18 cellular contexts compared by ENCODE assay signal in genomic region chr9:93085676-93086075, GRCh38. TPM values are rescaled to one million over a fixed set of nuclear protein-coding genes. Genes with fewer than 3 reads are reported as not detected.
DNase-seq lines count a peak whose midpoint lies in the region; ATAC-seq and TF ChIP-seq lines count a peak whose summit lies in the region.
"Had no signal": no experiment of that assay in that cellular context is flagged by ENCODE, and none has a peak within 500 bp of the region (broad histone marks: within the 10 kb centered on the region; RNA-seq: fewer than 3 reads in every experiment).

No MANE protein-coding gene starts in this region.

- no peak for TF ChIP-seq CTCF in CD8-positive, alpha-beta T cell (IDR thresholded peaks at IDR 0.05)

- H3K27ac ChIP-seq in CD8-positive, alpha-beta T cell (ENCODE audit: low read depth, low read length) = no peak overlapping the region
- H3K27ac ChIP-seq: 22Rv1, ascending aorta, thyroid gland had no signal

- ATAC-seq in CD8-positive, alpha-beta T cell = no peak
- no peak for ATAC-seq in activated naive CD8-positive, alpha-beta T cell treated with anti-CD3 and anti-CD28 coated beads, Interleukin-2, amount 10 ng/mL, durations not matched to agents 7 days and 5 days (ENCODE audit: low read depth)
- no peak for ATAC-seq in GM19328 (IDR thresholded peaks at IDR 0.05; ENCODE audit: unreplicated experiment)
- ATAC-seq: stimulated activated naive B cell treated with anti-CD40 and anti-IgM and Interleukin-4, amounts not matched to agents 10 μg/mL and 1 μg/mL and 100 μg/mL, for 72 hours had no signal

- CTCF ChIA-PET in CD8-positive, alpha-beta T cell (lab: Charles Lee) = interaction anchor here (0.9 kb wide), 1 partner anchor 81 kb away, joined by 3 read pairs; no protein-coding TSS in a partner anchor

- H3K9me3 Mint-ChIP-seq in T-helper 1 cell treated with Interleukin-12 subunit alpha and Interleukin-12 subunit beta and Interleukin-4 antibody, amounts not matched to agents 30 μg/mL and 1 μg/mL, for 36 hours = peaks cover 8% of the 10 kb centered on the region
- H3K9me3 Mint-ChIP-seq in CD8-positive, alpha-beta T cell = no peaks in the 10 kb centered on the region
- H3K9me3 Mint-ChIP-seq in activated naive CD8-positive, alpha-beta T cell treated with anti-CD3 and anti-CD28 coated beads, Interleukin-2, amount 10 ng/mL, durations not matched to agents 7 days and 5 days = peaks cover 3% of the 10 kb centered on the region
- H3K9me3 Mint-ChIP-seq: activated B cell treated with CpG ODN at 0.5 μM for 24 hours had no signal

- H3K27me3 Mint-ChIP-seq in T-helper 1 cell treated with Interleukin-12 subunit alpha and Interleukin-12 subunit beta and Interleukin-4 antibody, amounts not matched to agents 30 μg/mL and 1 μg/mL, for 36 hours (ENCODE audit: low read depth) = no peaks in the 10 kb centered on the region
- no peaks in the 10 kb centered on the region for H3K27me3 Mint-ChIP-seq in CD8-positive, alpha-beta T cell (ENCODE audit: low read depth)
- H3K27me3 Mint-ChIP-seq in activated naive CD8-positive, alpha-beta T cell treated with anti-CD3 and anti-CD28 coated beads, Interleukin-2, amount 10 ng/mL, durations not matched to agents 7 days and 5 days = no peaks in the 10 kb centered on the region
- H3K27me3 Mint-ChIP-seq: activated B cell treated with CpG ODN at 0.5 μM for 24 hours; stimulated activated naive B cell treated with anti-CD40 and anti-IgM and Interleukin-4, amounts not matched to agents 10 μg/mL and 1 μg/mL and 100 μg/mL, for 72 hours had no signal

- DNase-seq in T-helper 1 cell (no peak), mesenteric fat pad (ENCODE audit: low spot score) (peak; percentile 49), HPDE6-E6E7 (ENCODE audit: extremely low spot score) (no peak), HK-2 (ENCODE audit: unreplicated experiment) (no peak)
- peak in 1 of 7 experiments; percentile 44 for DNase-seq in CD8-positive, alpha-beta T cell
- no peak for DNase-seq in activated naive CD8-positive, alpha-beta T cell treated with anti-CD3 and anti-CD28 coated beads, Interleukin-2, amount 10 ng/mL, durations not matched to agents 7 days and 5 days
- DNase-seq: activated B cell treated with CpG ODN at 0.5 μM for 24 hours; Caco-2; mesenchymal stem cell; NCI-H2171; stimulated activated naive B cell treated with anti-CD40 and anti-IgM and Interleukin-4, amounts not matched to agents 10 μg/mL and 1 μg/mL and 100 μg/mL, for 72 hours had no signal

- no peaks in the 10 kb centered on the region for H3K9me3 ChIP-seq in CD8-positive, alpha-beta T cell (ENCODE audit: low read length)
- H3K9me3 ChIP-seq: Caco-2, thyroid gland had no signal

- H3K4me1 Mint-ChIP-seq in T-helper 1 cell treated with Interleukin-12 subunit alpha and Interleukin-12 subunit beta and Interleukin-4 antibody, amounts not matched to agents 30 μg/mL and 1 μg/mL, for 36 hours (ENCODE audit: low read depth) = peaks cover 38% of the 10 kb centered on the region
- H3K4me1 Mint-ChIP-seq in CD8-positive, alpha-beta T cell (ENCODE audit: low read depth) = peaks cover 30% of the 10 kb centered on the region
- peaks cover 23% of the 10 kb centered on the region for H3K4me1 Mint-ChIP-seq in activated naive CD8-positive, alpha-beta T cell treated with anti-CD3 and anti-CD28 coated beads, Interleukin-2, amount 10 ng/mL, durations not matched to agents 7 days and 5 days

- intact Hi-C loops in CD8-positive, alpha-beta T cell (cut with DNase I, micrococcal nuclease) = no loop called here

- H3K27me3 ChIP-seq in CD8-positive, alpha-beta T cell (ENCODE audit: insufficient read depth, low read length) = no peaks in the 10 kb centered on the region
- H3K27me3 ChIP-seq: ascending aorta, thyroid gland had no signal

- no peak overlapping the region for H3K4me3 Mint-ChIP-seq in T-helper 1 cell treated with Interleukin-12 subunit alpha and Interleukin-12 subunit beta and Interleukin-4 antibody, amounts not matched to agents 30 μg/mL and 1 μg/mL, for 36 hours
- H3K4me3 Mint-ChIP-seq in CD8-positive, alpha-beta T cell = no peak overlapping the region
- no peak overlapping the region for H3K4me3 Mint-ChIP-seq in activated naive CD8-positive, alpha-beta T cell treated with anti-CD3 and anti-CD28 coated beads, Interleukin-2, amount 10 ng/mL, durations not matched to agents 7 days and 5 days
- H3K4me3 Mint-ChIP-seq: activated B cell treated with CpG ODN at 0.5 μM for 24 hours; stimulated activated naive B cell treated with anti-CD40 and anti-IgM and Interleukin-4, amounts not matched to agents 10 μg/mL and 1 μg/mL and 100 μg/mL, for 72 hours; T-helper 2 cell treated with Interferon-gamma antibody and Interleukin-4, amounts not matched to agents 5 μg/mL and 100 μg/mL, for 36 hours had no signal

- POLR2A ChIA-PET in CD8-positive, alpha-beta T cell (lab: Charles Lee) = interaction anchor here (0.7 to 1.1 kb wide), 2 partner anchors 23 to 120 kb away, joined by 4 read pairs; no protein-coding TSS in a partner anchor
- POLR2A ChIA-PET in activated naive CD8-positive, alpha-beta T cell treated with anti-CD3 and anti-CD28 coated beads, Interleukin-2, amount 10 ng/mL, durations not matched to agents 7 days and 5 days (lab: Charles Lee) = interaction anchor here (0.9 to 2.0 kb wide), 4 partner anchors 9 to 122 kb away, joined by 4 to 11 read pairs (median 8); partner anchors contain the start of gene CARD19

- peaks cover 33% of the 10 kb centered on the region for H3K4me1 ChIP-seq in CD8-positive, alpha-beta T cell (ENCODE audit: insufficient read depth, low read length)
- H3K4me1 ChIP-seq: ascending aorta, Caco-2 had no signal

- no peak overlapping the region for H3K4me3 ChIP-seq in CD8-positive, alpha-beta T cell (ENCODE audit: low read depth, low read length)
- H3K4me3 ChIP-seq: ascending aorta, thyroid gland had no signal

- peak overlapping the region; percentile 57 for H3K27ac Mint-ChIP-seq in T-helper 1 cell treated with Interleukin-12 subunit alpha and Interleukin-12 subunit beta and Interleukin-4 antibody, amounts not matched to agents 30 μg/mL and 1 μg/mL, for 36 hours
- peak overlapping the region; percentile 13 for H3K27ac Mint-ChIP-seq in CD8-positive, alpha-beta T cell
- peak overlapping the region; percentile 30 for H3K27ac Mint-ChIP-seq in activated naive CD8-positive, alpha-beta T cell treated with anti-CD3 and anti-CD28 coated beads, Interleukin-2, amount 10 ng/mL, durations not matched to agents 7 days and 5 days
- H3K27ac Mint-ChIP-seq: activated B cell treated with CpG ODN at 0.5 μM for 24 hours; stimulated activated naive B cell treated with anti-CD40 and anti-IgM and Interleukin-4, amounts not matched to agents 10 μg/mL and 1 μg/mL and 100 μg/mL, for 72 hours; T-helper 2 cell treated with Interferon-gamma antibody and Interleukin-4, amounts not matched to agents 5 μg/mL and 100 μg/mL, for 36 hours had no signal

- peaks cover 63% of the 10 kb centered on the region for H3K36me3 Mint-ChIP-seq in T-helper 1 cell treated with Interleukin-12 subunit alpha and Interleukin-12 subunit beta and Interleukin-4 antibody, amounts not matched to agents 30 μg/mL and 1 μg/mL, for 36 hours (ENCODE audit: low read depth)
- H3K36me3 Mint-ChIP-seq in CD8-positive, alpha-beta T cell = peaks cover 70% of the 10 kb centered on the region
- H3K36me3 Mint-ChIP-seq in activated naive CD8-positive, alpha-beta T cell treated with anti-CD3 and anti-CD28 coated beads, Interleukin-2, amount 10 ng/mL, durations not matched to agents 7 days and 5 days = peaks cover 57% of the 10 kb centered on the region

- peaks cover 32% of the 10 kb centered on the region for H3K36me3 ChIP-seq in CD8-positive, alpha-beta T cell (ENCODE audit: insufficient read depth, low read length)
- H3K36me3 ChIP-seq: thyroid gland had no signal

RNA-seq across cellular contexts. Expression of gene CARD19, which starts 10.3 kb away (rescaled TPM):
- total RNA-seq in CD8-positive, alpha-beta T cell = 10 to 100 TPM; 72.1 to 78.0 TPM
- total RNA-seq in activated naive CD8-positive, alpha-beta T cell treated with anti-CD3 and anti-CD28 coated beads, Interleukin-2, amount 10 ng/mL, durations not matched to agents 7 days and 5 days = 10 to 100 TPM; 68.1 to 68.2 TPM
- total RNA-seq in mesenteric fat pad = 38.9 TPM

RNA-seq across cellular contexts. Expression of gene SUSD3, which starts 27.2 kb away (rescaled TPM):
- total RNA-seq in CD8-positive, alpha-beta T cell = 10 to 100 TPM; 20.6 to 22.7 TPM
- total RNA-seq in activated naive CD8-positive, alpha-beta T cell treated with anti-CD3 and anti-CD28 coated beads, Interleukin-2, amount 10 ng/mL, durations not matched to agents 7 days and 5 days = 10 to 100 TPM; 68.0 to 70.4 TPM
- total RNA-seq in mesenteric fat pad = 2.0 TPM
- total RNA-seq: ascending aorta, HT1080 had no signal

RNA-seq across cellular contexts. Expression of gene NINJ1, which starts 48.4 kb away (rescaled TPM):
- 100 to 1,000 TPM; 214 to 229 TPM for total RNA-seq in CD8-positive, alpha-beta T cell
- 10 to 100 TPM; 29.5 to 30.4 TPM for total RNA-seq in activated naive CD8-positive, alpha-beta T cell treated with anti-CD3 and anti-CD28 coated beads, Interleukin-2, amount 10 ng/mL, durations not matched to agents 7 days and 5 days
- 58.8 TPM for total RNA-seq in mesenteric fat pad
